In the genomic region with DNA sequence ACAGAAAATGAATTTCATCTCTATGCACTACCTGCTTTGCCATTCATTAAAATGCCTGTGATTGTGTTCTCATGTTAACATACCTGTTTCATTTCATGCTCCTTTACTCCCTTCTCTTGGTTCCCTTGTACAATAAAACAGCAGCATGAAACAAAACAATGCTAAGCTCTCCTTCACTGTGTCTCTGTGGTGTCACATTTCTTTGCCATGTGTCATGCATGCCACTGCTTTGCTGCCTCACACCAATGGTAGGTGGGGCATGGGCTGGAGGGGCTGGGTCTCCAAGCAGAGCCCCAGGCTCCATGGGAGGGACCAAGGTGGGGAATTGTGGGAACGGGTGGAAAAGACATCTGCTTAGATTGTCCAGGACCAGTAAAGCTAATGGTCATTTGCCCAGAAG, we compare ENCODE assay signal across 18 cellular contexts.
DNase-seq lines count a peak whose midpoint lies in the region; ATAC-seq, FAIRE-seq and TF ChIP-seq lines count a peak whose summit lies in the region.
"Had no signal": no experiment of that assay in that cellular context is flagged by ENCODE, and none has a peak within 500 bp of the region (broad histone marks: within the 10 kb centered on the region; RNA-seq: fewer than 3 reads in every experiment).

No MANE protein-coding gene starts in this region.

- H3K23me2 ChIP-seq in H1 (ENCODE audit: low read depth, low read length) = peaks cover 5% of the 10 kb centered on the region; the same call in 1 of the 2 replicates

- ATAC-seq in GM18861 (IDR thresholded peaks at IDR 0.05; ENCODE audit: unreplicated experiment) = no peak
- ATAC-seq: naive thymus-derived CD8-positive, alpha-beta T cell had no signal

- no peaks in the 10 kb centered on the region for H3K9me3 ChIP-seq in H1 (ENCODE audit: insufficient read depth in 2 of 2, low read depth in 1 of 2, low read length in 1 of 2)
- H3K9me3 ChIP-seq: BLaER1, SJSA1, spleen, thoracic aorta had no signal

- 70% methylated on average over 1 of the region's 1 CpG; no CpG with 5 or more reads in 1 of the 2 experiments for WGBS in H1 (ENCODE audit: extremely low coverage in 1 of 2, insufficient coverage in 1 of 2, insufficient read length in 1 of 2, insufficient replicate concordance in 2 of 2, low coverage in 1 of 2, low lambda C conversion rate in 2 of 2, missing lambda C conversion rate in 1 of 2), 2 experiments

- no peak overlapping the region for H2BK15ac ChIP-seq in H1 (ENCODE audit: low read length)

- no peaks in the 10 kb centered on the region; a peak in 1 of 7 replicates for H3K27me3 ChIP-seq in H1 (replicated peaks in 1 of 4; ENCODE audit: control insufficient read depth in 3 of 4, extremely low read depth in 1 of 4, insufficient read depth in 3 of 4, low read length in 3 of 4)
- H3K27me3 ChIP-seq: BLaER1, SJSA1 had no signal

- POLR2A ChIA-PET in H1 (lab: Charles Lee; ENCODE audit: partially characterized antibody) = no interaction called here

- no peak for TF ChIP-seq EP300 in H1 (IDR thresholded peaks at IDR 0.05; ENCODE audit: borderline replicate concordance in 1 of 2, low read depth in 2 of 2, low read length in 2 of 2)

- H2BK5ac ChIP-seq in H1 (ENCODE audit: low read depth, low read length) = no peak overlapping the region

- no peak overlapping the region for H3K23ac ChIP-seq in H1 (ENCODE audit: insufficient read length)

- H2AFZ ChIP-seq in H1 (ENCODE audit: low read length) = no peak overlapping the region

- H3K79me2 ChIP-seq in H1 (ENCODE audit: control insufficient read depth in 1 of 2, insufficient read depth in 2 of 2, low read length in 2 of 2) = no peaks in the 10 kb centered on the region

- H3K27ac ChIP-seq in H1 (ENCODE audit: low read depth, low read length) = no peak overlapping the region
- H3K27ac ChIP-seq: BLaER1, SJSA1, spleen, thoracic aorta had no signal

- no peak overlapping the region for H3K4me2 ChIP-seq in H1 (ENCODE audit: insufficient read depth in 1 of 2, low read depth in 2 of 2, low read length in 2 of 2)
- H3K4me2 ChIP-seq: BLaER1 had no signal

- peaks cover 0 to 3% (median 0%) of the 10 kb centered on the region in 4 experiments; a peak in 1 of 7 replicates for H3K4me1 ChIP-seq in H1 (replicated peaks in 1 of 4; ENCODE audit: control insufficient read depth in 3 of 4, insufficient read depth in 4 of 4, low read length in 3 of 4)
- H3K4me1 ChIP-seq: spleen had no signal

- no peak overlapping the region for H3K18ac ChIP-seq in H1 (ENCODE audit: extremely low read depth, low read length)

- no peak overlapping the region for H2BK12ac ChIP-seq in H1 (ENCODE audit: low read depth, low read length)

- no peaks in the 10 kb centered on the region for H3K36me3 ChIP-seq in H1 (ENCODE audit: control insufficient read depth in 2 of 4, insufficient read depth in 4 of 4, low read length in 3 of 4)
- H3K36me3 ChIP-seq: BLaER1, SJSA1, spleen, thoracic aorta had no signal

- CTCF ChIA-PET in H1 (lab: Charles Lee; ENCODE audit: partially characterized antibody) = interaction anchor here (0.8 to 6.8 kb wide), 4 partner anchors 9 to 23 kb away, joined by 3 to 37 read pairs (median 4); no protein-coding TSS in a partner anchor

- no peaks in the 10 kb centered on the region for H3K79me1 ChIP-seq in H1 (ENCODE audit: low read depth, low read length)

- H3K9ac ChIP-seq in H1 (replicated peaks in 1 of 4; ENCODE audit: extremely low read depth in 1 of 4, low read depth in 3 of 4, low read length in 3 of 4) = no peak overlapping the region
- H3K9ac ChIP-seq: BLaER1 had no signal

- no peak overlapping the region for H4K5ac ChIP-seq in H1 (ENCODE audit: insufficient read length, low read depth, low read length)

- no peak overlapping the region for H2AK5ac ChIP-seq in H1 (ENCODE audit: low read depth, low read length)

- no peak overlapping the region for H3K4ac ChIP-seq in H1 (replicated peaks; ENCODE audit: insufficient read length, low read depth, low read length)

- no peak overlapping the region for H4K8ac ChIP-seq in H1 (ENCODE audit: extremely low read depth, insufficient read depth, low read length)

- TF ChIP-seq POLR2A in H1 (IDR thresholded peaks at IDR 0.05; ENCODE audit: control extremely low read depth in 1 of 2, low read depth in 2 of 2, low read length in 2 of 2) = no peak

- no peak overlapping the region for H2BK20ac ChIP-seq in H1 (ENCODE audit: low read length)

- DNase-seq in GM03348 (ENCODE audit: low spot score) (peak; percentile 36), LHCN-M2 (ENCODE audit: low read depth) (peak; percentile 28), H1 (ENCODE audit: low read depth in 1 of 2, low spot score in 2 of 2) (no peak), renal cortical epithelial cell (ENCODE audit: low read depth) (peak; percentile 47), NCI-H2029 treated with DMSO at 0.1 percent for 48 hours (lab: John Stamatoyannopoulos, UW) (no peak), hypothalamus (lab: John Stamatoyannopoulos, UW) (no peak)
- DNase-seq: activated CD4-positive, alpha-beta T cell treated with anti-CD3 and anti-CD28 coated beads for 48 hours; activated effector memory CD4-positive, alpha-beta T cell treated with anti-CD3 and anti-CD28 coated beads, Interleukin-2, amount 50 U/mL, for 16 hours; amygdala; H7; naive thymus-derived CD8-positive, alpha-beta T cell; NCI-H1694; NCI-H510A; spleen had no signal

- H2BK120ac ChIP-seq in H1 (replicated peaks; ENCODE audit: low read depth, low read length) = no peak overlapping the region

- H4K20me1 ChIP-seq in H1 (replicated peaks in 1 of 2; ENCODE audit: control insufficient read depth in 1 of 2, insufficient read depth in 2 of 2, low read length in 2 of 2) = peaks cover 0 to 4% of the 10 kb centered on the region in 2 experiments
- H4K20me1 ChIP-seq: BLaER1 had no signal

- H3K56ac ChIP-seq in H1 (replicated peaks; ENCODE audit: insufficient read length, low read depth, low read length) = no peak overlapping the region

- H3K4me3 ChIP-seq in H1 (ENCODE audit: extremely low read depth in 1 of 4, insufficient read depth in 2 of 4, low read depth in 3 of 4, low read length in 4 of 4) = no peak overlapping the region
- H3K4me3 ChIP-seq: BLaER1, SJSA1, spleen, thoracic aorta had no signal

- no peak overlapping the region for H3K14ac ChIP-seq in H1 (ENCODE audit: insufficient read length)

- no peak overlapping the region for H4K91ac ChIP-seq in H1 (replicated peaks; ENCODE audit: insufficient read length, low read length)

- TF ChIP-seq RAD21 in H1 (IDR thresholded peaks at IDR 0.05 in 1 of 2, conservative IDR thresholded peaks at IDR 0.05 in 1 of 2; ENCODE audit: low read depth in 2 of 2, low read length in 2 of 2) = no peak

- TF ChIP-seq CTCF in H1 (IDR thresholded peaks at IDR 0.05; ENCODE audit: control extremely low read depth in 1 of 3, insufficient read depth in 1 of 3, low read depth in 1 of 3, low read length in 3 of 3) = no peak

- FAIRE-seq in H1 (lab: Jason Lieb, UNC) = no peak

TF ChIP-seq in H1, 55 proteins besides CTCF, POLR2A, EP300 and RAD21:
- TF ChIP-seq MAX (IDR thresholded peaks at IDR 0.05) (peak; percentile 47; the same call in 1 of the 2 replicates), TEAD4 (IDR thresholded peaks at IDR 0.05; ENCODE audit: low read depth, low read length) (no peak), BACH1 (IDR thresholded peaks at IDR 0.05; ENCODE audit: low read length) (no peak)

Comparison
In these comparisons a context has a peak if more than half of its experiments do, and no peak if none do; other contexts are left out.
1. DNase-seq: peak in GM03348 (single experiment), LHCN-M2 (single experiment) and renal cortical epithelial cell (single experiment); none in H1 (0 of 2), NCI-H2029 treated with DMSO at 0.1 percent for 48 hours (single experiment) and hypothalamus (0 of 51).